In the genomic region with DNA sequence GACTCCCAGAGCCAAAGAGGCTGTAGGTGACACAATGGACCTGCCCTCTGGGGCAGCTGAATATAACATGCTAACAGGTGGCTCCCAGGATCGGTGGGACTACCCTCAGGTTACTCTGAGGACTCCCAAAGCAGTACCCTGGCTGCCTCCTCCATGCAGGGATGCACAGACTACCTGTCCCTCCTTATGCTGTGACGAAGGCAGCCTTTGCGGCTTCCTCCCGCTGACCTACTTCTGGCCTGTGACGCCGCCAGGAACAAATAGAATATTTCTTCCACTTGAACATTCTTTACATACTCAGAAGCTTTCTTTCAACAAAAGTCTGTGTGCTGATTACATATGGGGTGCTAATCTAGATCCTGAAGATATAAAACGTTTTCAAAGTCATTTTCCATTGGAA, we compare ENCODE assay signal across 10 cellular contexts. TPM values are rescaled to one million over a fixed set of nuclear protein-coding genes. Genes with fewer than 3 reads are reported as not detected.
DNase-seq lines count a peak whose midpoint lies in the region; ATAC-seq and TF ChIP-seq lines count a peak whose summit lies in the region.
"Had no signal": no experiment of that assay in that cellular context is flagged by ENCODE, and none has a peak within 500 bp of the region (broad histone marks: within the 10 kb centered on the region; RNA-seq: fewer than 3 reads in every experiment).

No MANE protein-coding gene starts in this region.

- H3K27ac ChIP-seq in OCI-LY1 (ENCODE audit: low read depth, low read length, poor library complexity, severe bottlenecking) = peak overlapping the region; percentile 28

- DNase-seq in activated CD4-positive, alpha-beta memory T cell treated with anti-CD3 and anti-CD28 coated beads for 36 hours = peak; percentile 66
- peak; percentile 62 for DNase-seq in activated naive CD8-positive, alpha-beta T cell treated with anti-CD3 and anti-CD28 coated beads, Interleukin-2, amount 50 U/mL, for 24 hours
- DNase-seq in stimulated activated CD8-positive, alpha-beta memory T cell treated with anti-CD3 and anti-CD28 coated beads, Interleukin-12 subunit alpha, Interleukin-12 subunit beta, amount 100 ng/mL, for 1 hour (ENCODE audit: low read depth) = peak; percentile 21
- DNase-seq in putamen (ENCODE audit: low spot score) (no peak), NCI-H82 (lab: John Stamatoyannopoulos, UW) (no peak), activated gamma-delta T cell treated with Interleukin-2 at 50 U/mL for 16 hours (no peak)
- DNase-seq: H7, NCI-H187 had no signal

- 0 out of 2 replicates have a peak, but pooled peaks cover 9% of the 10 kb centered on the region for H3F3A ChIP-seq in OCI-LY1 (ENCODE audit: insufficient read depth, low read length)

- peaks cover 90% of the 10 kb centered on the region for H3K4me1 Mint-ChIP-seq in activated CD4-positive, alpha-beta memory T cell treated with anti-CD3 and anti-CD28 coated beads for 36 hours (ENCODE audit: low read depth)
- peaks cover 96% of the 10 kb centered on the region for H3K4me1 Mint-ChIP-seq in activated naive CD8-positive, alpha-beta T cell treated with anti-CD3 and anti-CD28 coated beads, Interleukin-2, amount 50 U/mL, for 24 hours

- ATAC-seq in activated naive CD8-positive, alpha-beta T cell treated with anti-CD3 and anti-CD28 coated beads, Interleukin-2, amount 50 U/mL, for 24 hours = peak; percentile 40
- no peak for ATAC-seq in GM18861 (IDR thresholded peaks at IDR 0.05; ENCODE audit: unreplicated experiment)

- peaks cover 56% of the 10 kb centered on the region for H3K4me1 ChIP-seq in OCI-LY1 (ENCODE audit: insufficient read depth, low read length, severe bottlenecking)

- no peaks in the 10 kb centered on the region for H3K27me3 Mint-ChIP-seq in activated CD4-positive, alpha-beta memory T cell treated with anti-CD3 and anti-CD28 coated beads for 36 hours
- H3K27me3 Mint-ChIP-seq in activated naive CD8-positive, alpha-beta T cell treated with anti-CD3 and anti-CD28 coated beads, Interleukin-2, amount 50 U/mL, for 24 hours = no peaks in the 10 kb centered on the region

- no peaks in the 10 kb centered on the region for H3K9me2 ChIP-seq in OCI-LY1 (ENCODE audit: low read depth, low read length)

- TF ChIP-seq CTCF in OCI-LY1 (IDR thresholded peaks at IDR 0.05; ENCODE audit: low read length) = no peak

- H4K20me1 ChIP-seq in OCI-LY1 (ENCODE audit: insufficient read depth, low read length) = no peaks in the 10 kb centered on the region

- no peaks in the 10 kb centered on the region for H3K36me3 Mint-ChIP-seq in activated CD4-positive, alpha-beta memory T cell treated with anti-CD3 and anti-CD28 coated beads for 36 hours
- peaks cover 1% of the 10 kb centered on the region for H3K36me3 Mint-ChIP-seq in activated naive CD8-positive, alpha-beta T cell treated with anti-CD3 and anti-CD28 coated beads, Interleukin-2, amount 50 U/mL, for 24 hours (ENCODE audit: low read depth)

- no peaks in the 10 kb centered on the region for H3K9me3 ChIP-seq in OCI-LY1 (ENCODE audit: low read length)

- no peaks in the 10 kb centered on the region for H3K9me3 Mint-ChIP-seq in activated CD4-positive, alpha-beta memory T cell treated with anti-CD3 and anti-CD28 coated beads for 36 hours
- no peaks in the 10 kb centered on the region for H3K9me3 Mint-ChIP-seq in activated naive CD8-positive, alpha-beta T cell treated with anti-CD3 and anti-CD28 coated beads, Interleukin-2, amount 50 U/mL, for 24 hours

- no peak overlapping the region for H3K4me2 ChIP-seq in OCI-LY1 (ENCODE audit: low read length)

- peak overlapping the region; percentile 88 for H3K27ac Mint-ChIP-seq in activated CD4-positive, alpha-beta memory T cell treated with anti-CD3 and anti-CD28 coated beads for 36 hours
- H3K27ac Mint-ChIP-seq in activated naive CD8-positive, alpha-beta T cell treated with anti-CD3 and anti-CD28 coated beads, Interleukin-2, amount 50 U/mL, for 24 hours = peak overlapping the region; percentile 96

- H2AFZ ChIP-seq in OCI-LY1 (ENCODE audit: low read length) = no peak overlapping the region

- POLR2A ChIA-PET in activated CD4-positive, alpha-beta memory T cell treated with anti-CD3 and anti-CD28 coated beads for 36 hours (lab: Charles Lee) = no interaction called here

- H3K27me3 ChIP-seq in OCI-LY1 (ENCODE audit: insufficient read depth, low read length) = no peaks in the 10 kb centered on the region

- no peaks in the 10 kb centered on the region for H3K79me2 ChIP-seq in OCI-LY1 (ENCODE audit: insufficient read depth, low read length)

- CTCF ChIA-PET in activated CD4-positive, alpha-beta memory T cell treated with anti-CD3 and anti-CD28 coated beads for 36 hours (lab: Charles Lee) = no interaction called here

- intact Hi-C loops in activated CD4-positive, alpha-beta memory T cell treated with anti-CD3 and anti-CD28 coated beads for 36 hours (cut with micrococcal nuclease) = loop anchor here (1.0 kb wide), 1 partner anchor 19 kb away; no protein-coding TSS in a partner anchor

- H3K36me3 ChIP-seq in OCI-LY1 (ENCODE audit: insufficient read depth, low read length) = no peaks in the 10 kb centered on the region

- H3K9ac ChIP-seq in OCI-LY1 (ENCODE audit: low read length) = no peak overlapping the region

- H3K4me3 ChIP-seq in OCI-LY1 (ENCODE audit: low read depth, low read length, poor library complexity, severe bottlenecking) = no peak overlapping the region

- peak overlapping the region; percentile 70 for H3K4me3 Mint-ChIP-seq in activated CD4-positive, alpha-beta memory T cell treated with anti-CD3 and anti-CD28 coated beads for 36 hours
- H3K4me3 Mint-ChIP-seq in activated naive CD8-positive, alpha-beta T cell treated with anti-CD3 and anti-CD28 coated beads, Interleukin-2, amount 50 U/mL, for 24 hours = peak overlapping the region; percentile 62

RNA-seq across cellular contexts. Expression of gene STK17B, which starts 58.7 kb away (rescaled TPM):
- total RNA-seq in activated CD4-positive, alpha-beta memory T cell treated with anti-CD3 and anti-CD28 coated beads for 36 hours = 100 to 1,000 TPM; 175 to 176 TPM

Comparison
In these comparisons a context has a peak if more than half of its experiments do, and no peak if none do; other contexts are left out.
1. DNase-seq: peak in activated CD4-positive, alpha-beta memory T cell treated with anti-CD3 and anti-CD28 coated beads for 36 hours (single experiment), activated naive CD8-positive, alpha-beta T cell treated with anti-CD3 and anti-CD28 coated beads, Interleukin-2, amount 50 U/mL, for 24 hours (single experiment) and stimulated activated CD8-positive, alpha-beta memory T cell treated with anti-CD3 and anti-CD28 coated beads, Interleukin-12 subunit alpha, Interleukin-12 subunit beta, amount 100 ng/mL, for 1 hour (single experiment); none in putamen (single experiment), NCI-H82 (single experiment) and activated gamma-delta T cell treated with Interleukin-2 at 50 U/mL for 16 hours (single experiment).